ENCODE assay signal across 1 cellular context in genomic region chr14:69711065-69711464, GRCh38.
TF ChIP-seq lines count a peak whose summit lies in the region.

No MANE protein-coding gene starts in this region.

TF ChIP-seq in H1, 55 proteins besides CTCF, POLR2A, EP300 and RAD21 (continued from another document):
- TF ChIP-seq SP1 (IDR thresholded peaks at IDR 0.05; ENCODE audit: low read depth, low read length) (no peak), TAF1 (IDR thresholded peaks at IDR 0.05; ENCODE audit: low read depth, low read length) (no peak), SP2 (IDR thresholded peaks at IDR 0.05; ENCODE audit: low read length) (no peak), EGR1 (IDR thresholded peaks at IDR 0.05; ENCODE audit: borderline replicate concordance, low read depth, low read length) (no peak), JUN (IDR thresholded peaks at IDR 0.05; ENCODE audit: low read depth, low read length) (no peak), JUND (IDR thresholded peaks at IDR 0.05; ENCODE audit: low read length) (no peak), ASH2L (IDR thresholded peaks at IDR 0.05; ENCODE audit: low read length) (no peak), MAFK (IDR thresholded peaks at IDR 0.05; ENCODE audit: low read depth, low read length) (no peak), ATF3 (IDR thresholded peaks at IDR 0.05; ENCODE audit: insufficient read depth, low read depth, low read length) (no peak), TEAD4 (IDR thresholded peaks at IDR 0.05; ENCODE audit: low read depth, low read length) (no peak), BACH1 (IDR thresholded peaks at IDR 0.05; ENCODE audit: low read length) (no peak), HDAC6 (IDR thresholded peaks at IDR 0.05; ENCODE audit: low read depth, low read length) (no peak), SUZ12 (IDR thresholded peaks at IDR 0.05; ENCODE audit: low read length) (no peak), CHD7 (IDR thresholded peaks at IDR 0.05; ENCODE audit: insufficient replicate concordance, low read length) (no peak), POU5F1 (IDR thresholded peaks at IDR 0.05; ENCODE audit: low read depth, low read length) (no peak), SP4 (IDR thresholded peaks at IDR 0.05; ENCODE audit: low read length) (no peak)
